In the genomic region with DNA sequence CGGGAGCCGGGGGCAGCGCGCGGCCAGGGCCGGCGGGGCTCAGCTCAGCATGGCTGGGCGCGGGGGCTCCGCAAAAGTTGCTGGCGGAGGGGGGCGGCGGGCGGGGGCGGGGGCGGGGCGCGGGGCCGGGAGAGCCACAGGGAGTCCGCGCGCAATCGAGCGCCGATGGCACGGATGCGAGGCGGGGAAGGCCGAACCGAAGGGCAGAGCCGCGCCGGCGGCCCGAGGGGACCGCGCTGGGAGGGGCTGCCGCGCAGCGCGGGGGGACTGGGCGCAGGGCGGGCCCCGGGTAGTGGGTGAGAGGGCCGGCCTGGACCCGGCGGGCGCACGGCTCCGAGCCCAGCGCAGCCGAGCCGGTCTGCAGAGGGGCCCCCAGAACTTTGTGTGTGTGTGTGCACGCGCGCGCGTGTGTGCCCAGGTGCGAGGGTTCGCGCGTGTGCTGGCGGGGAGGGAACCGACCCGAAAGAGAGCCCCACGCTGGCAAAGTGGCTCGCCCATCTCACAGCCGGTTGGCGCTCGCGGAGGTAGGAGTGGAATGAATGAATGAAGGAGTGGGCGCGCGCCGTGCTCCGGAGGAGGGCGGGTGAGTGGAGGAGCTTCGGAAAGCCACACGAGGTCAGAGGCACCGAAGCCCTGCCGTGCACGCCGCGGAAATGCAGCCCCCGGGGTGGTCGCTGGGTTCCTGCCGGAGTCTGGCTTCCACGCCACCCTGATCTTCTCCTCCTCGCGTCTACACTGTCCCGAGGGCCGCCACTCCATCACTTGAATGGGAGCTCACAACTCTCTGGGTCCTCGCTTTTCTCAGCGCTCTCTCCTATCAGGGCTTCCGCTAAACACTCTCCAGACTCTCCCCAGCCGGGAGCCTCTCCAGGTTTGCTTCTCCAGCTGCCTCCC, we compare ENCODE assay signal across 8 cellular contexts. TPM values are rescaled to one million over a fixed set of nuclear protein-coding genes. Genes with fewer than 3 reads are reported as not detected.
A peak's percentile ranks its signal among the peaks of the same experiment; 100 is the strongest.
DNase-seq lines count a peak whose midpoint lies in the region; ATAC-seq, FAIRE-seq and TF ChIP-seq lines count a peak whose summit lies in the region.

A gene (minus strand): TSS at position 51 of the 894 bp plus-strand sequence. CDS start 375 bp downstream, outside the sequence.

- no peaks in the 10 kb centered on the region for H3K9me3 ChIP-seq in HepG2 (ENCODE audit: low read length)

- no peaks in the 10 kb centered on the region; a peak in 1 of 5 replicates for H3K27me3 ChIP-seq in HepG2 (ENCODE audit: control insufficient read depth in 1 of 2, insufficient read depth in 2 of 2, low read length in 2 of 2)

- DNase-seq in A172 (ENCODE audit: low spot score): peak; percentile 26
- DNase-seq in NCI-H345 (lab: John Stamatoyannopoulos, UW): peak; percentile 83
- peak; percentile 46 to 56 for DNase-seq in activated CD4-positive, alpha-beta T cell treated with anti-CD3 and anti-CD28 coated beads, Interleukin-2, amount 50 U/mL, for 24 hours (ENCODE audit: low read depth in 1 of 2, low spot score in 1 of 2)
- DNase-seq in dermis blood vessel endothelial cell: peak; percentile 76
- peak; percentile 56 for DNase-seq in HepG2 (ENCODE audit: low spot score)
- DNase-seq in stimulated activated CD4-positive, alpha-beta T cell treated with anti-CD3 and anti-CD28 coated beads, Interleukin-2, amount 100 ng/mL, for 48 hours: peak; percentile 59 to 62

- peaks cover 6% of the 10 kb centered on the region; the same call in 1 of the 2 replicates for H4K20me1 ChIP-seq in HepG2 (ENCODE audit: insufficient read depth, low read length)

- intact Hi-C loops in HepG2 (cut with micrococcal nuclease; ENCODE audit: unreplicated experiment): loop anchor here (2.0 kb wide), 1 partner anchor 65 kb away; no protein-coding TSS in a partner anchor

- no peak for TF ChIP-seq CTCF in HepG2 (CRISPR knock-in tag; IDR thresholded peaks at IDR 0.05)

- TF ChIP-seq POLR2A in HepG2 (IDR thresholded peaks at IDR 0.05; ENCODE audit: insufficient read depth in 1 of 2, low read depth in 2 of 2, low read length in 2 of 2): peak; percentile 30 to 51; a peak in 2 of 4 replicates

- POLR2A ChIA-PET in HepG2 (lab: Yijun Ruan, JAX): interaction anchor here (0.6 kb wide), 1 partner anchor 131 kb away, joined by 3 read pairs; no protein-coding TSS in a partner anchor

- H2AFZ ChIP-seq in HepG2 (ENCODE audit: low read length): no peak within 1 kb of the TSS

- WGBS in HepG2 (ENCODE audit: low lambda C conversion rate): 6% methylated on average over 16 of the region's 96 CpGs

- peaks cover 67% of the 10 kb centered on the region for H3K4me1 ChIP-seq in HepG2 (ENCODE audit: insufficient read depth, low read length)

- H3K9ac ChIP-seq in HepG2 (ENCODE audit: insufficient read depth, low read depth, low read length): peak within 1 kb of the TSS; percentile 95

- peak; percentile 34 for FAIRE-seq in HepG2 (lab: Jason Lieb, UNC)

- CTCF ChIA-PET in HepG2 (lab: Yijun Ruan, JAX; ENCODE audit: low intra/inter-chr PET ratio, low total read pairs): interaction anchor here (1.1 kb wide), 1 partner anchor 132 kb away, joined by 3 read pairs; no protein-coding TSS in a partner anchor

- H3K36me3 ChIP-seq in HepG2 (replicated peaks in 1 of 2; ENCODE audit: control insufficient read depth in 1 of 2, insufficient read depth in 2 of 2, low read length in 2 of 2): peaks cover 3 to 5% of the 10 kb centered on the region in 2 experiments; a peak in 4 of 5 replicates

- peak within 1 kb of the TSS; percentile 86 to 94 (median 86) for H3K4me3 ChIP-seq in HepG2 (replicated peaks in 1 of 3; ENCODE audit: insufficient read depth in 1 of 3, low read depth in 2 of 3, low read length in 3 of 3)

- H3K4me2 ChIP-seq in HepG2 (ENCODE audit: low read depth, low read length): peak within 1 kb of the TSS; percentile 85

- no TSS peak for BruUV-seq in HepG2 (replicated peaks; lab: Mats Ljungman, UMichigan)

- TF ChIP-seq RAD21 in HepG2 (CRISPR knock-in tag; IDR thresholded peaks at IDR 0.05): 0 out of 2 replicates have a peak, but pooled peaks have one; percentile 11

- H3K27ac ChIP-seq in HepG2 (ENCODE audit: extremely low read length, insufficient read depth, low read length): peak within 1 kb of the TSS; percentile 92

- in situ Hi-C loops in HepG2 (cut with HindIII; ENCODE audit: extremely low pct_ligation_motif_present, low pct_unique_long_range_greater_than_20kb): loop anchor here (5.0 to 10.0 kb wide), 2 partner anchors 133 to 224 kb away; no protein-coding TSS in a partner anchor

- ATAC-seq in GM18511 (IDR thresholded peaks at IDR 0.05; ENCODE audit: unreplicated experiment): peak; percentile 64
- peak; percentile 67 for ATAC-seq in HG03045 (IDR thresholded peaks at IDR 0.05; ENCODE audit: unreplicated experiment)
- peak; percentile 88 for ATAC-seq in HepG2

- no peak for TF ChIP-seq EP300 in HepG2 (IDR thresholded peaks at IDR 0.05; ENCODE audit: low read depth in 2 of 2, low read length in 2 of 2)
- no peak; the same call in 1 of the 2 replicates for TF ChIP-seq EP300 in HepG2 (CRISPR knock-in tag; IDR thresholded peaks at IDR 0.05; ENCODE audit: borderline replicate concordance)

- H3K79me2 ChIP-seq in HepG2 (ENCODE audit: insufficient read depth, low read length): peaks cover 40% of the 10 kb centered on the region

TF ChIP-seq in HepG2, 621 proteins besides CTCF, POLR2A, EP300 and RAD21 (continues in another document):
- TF ChIP-seq PHF8 (CRISPR knock-in tag; IDR thresholded peaks at IDR 0.05) (peak; percentile 54), ZBTB38 (CRISPR knock-in tag; IDR thresholded peaks at IDR 0.05) (peak; percentile 65; the same call in 1 of the 2 replicates), HNRNPL (IDR thresholded peaks at IDR 0.05; ENCODE audit: low read depth, low read length) (peak; percentile 61; the same call in 1 of the 2 replicates)
- TF ChIP-seq, protein P1, sequence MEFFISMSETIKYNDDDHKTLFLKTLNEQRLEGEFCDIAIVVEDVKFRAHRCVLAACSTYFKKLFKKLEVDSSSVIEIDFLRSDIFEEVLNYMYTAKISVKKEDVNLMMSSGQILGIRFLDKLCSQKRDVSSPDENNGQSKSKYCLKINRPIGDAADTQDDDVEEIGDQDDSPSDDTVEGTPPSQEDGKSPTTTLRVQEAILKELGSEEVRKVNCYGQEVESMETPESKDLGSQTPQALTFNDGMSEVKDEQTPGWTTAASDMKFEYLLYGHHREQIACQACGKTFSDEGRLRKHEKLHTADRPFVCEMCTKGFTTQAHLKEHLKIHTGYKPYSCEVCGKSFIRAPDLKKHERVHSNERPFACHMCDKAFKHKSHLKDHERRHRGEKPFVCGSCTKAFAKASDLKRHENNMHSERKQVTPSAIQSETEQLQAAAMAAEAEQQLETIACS (CRISPR knock-in tag; IDR thresholded peaks at IDR 0.05): peak; percentile 78; the same call in 1 of the 2 replicates
- TF ChIP-seq, protein P2, sequence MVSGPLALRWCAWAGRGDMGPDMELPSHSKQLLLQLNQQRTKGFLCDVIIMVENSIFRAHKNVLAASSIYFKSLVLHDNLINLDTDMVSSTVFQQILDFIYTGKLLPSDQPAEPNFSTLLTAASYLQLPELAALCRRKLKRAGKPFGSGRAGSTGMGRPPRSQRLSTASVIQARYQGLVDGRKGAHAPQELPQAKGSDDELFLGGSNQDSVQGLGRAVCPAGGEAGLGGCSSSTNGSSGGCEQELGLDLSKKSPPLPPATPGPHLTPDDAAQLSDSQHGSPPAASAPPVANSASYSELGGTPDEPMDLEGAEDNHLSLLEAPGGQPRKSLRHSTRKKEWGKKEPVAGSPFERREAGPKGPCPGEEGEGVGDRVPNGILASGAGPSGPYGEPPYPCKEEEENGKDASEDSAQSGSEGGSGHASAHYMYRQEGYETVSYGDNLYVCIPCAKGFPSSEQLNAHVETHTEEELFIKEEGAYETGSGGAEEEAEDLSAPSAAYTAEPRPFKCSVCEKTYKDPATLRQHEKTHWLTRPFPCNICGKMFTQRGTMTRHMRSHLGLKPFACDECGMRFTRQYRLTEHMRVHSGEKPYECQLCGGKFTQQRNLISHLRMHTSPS (CRISPR knock-in tag; IDR thresholded peaks at IDR 0.05; ENCODE audit: low read depth): no peak

RNA-seq across cellular contexts. Expression of the gene that starts here (rescaled TPM):
- 3.6 and 4.0 TPM in 2 replicates for total RNA-seq in A172 (2014; rRNA removed; shearing (Covaris generic))
- total RNA-seq in dermis blood vessel endothelial cell (11.6 and 26.7 TPM in 2 replicates), HepG2 (2016; rRNA removed; fragmentation: Illumina TruSeq; extraction: Trizol) (14.4 and 25.9 TPM in 2 replicates)
- 38.1 and 38.4 TPM in 2 replicates for total RNA-seq in HepG2 (2016; cell fraction: cytosol; rRNA removed; fragmentation: Illumina TruSeq; extraction: Trizol; ENCODE audit: low read depth)
- 13.8 and 20.2 TPM in 2 replicates for total RNA-seq in HepG2 (2016; cell fraction: insoluble cytoplasmic fraction; rRNA removed; fragmentation: Illumina TruSeq; extraction: Trizol)
- total RNA-seq in HepG2 (2016; cell fraction: membrane; rRNA removed; fragmentation: Illumina TruSeq; extraction: Trizol): 26.7 and 27.9 TPM in 2 replicates
- total RNA-seq in HepG2 (2016; cell fraction: nucleus; rRNA removed; fragmentation: Illumina TruSeq; extraction: Trizol): 19.7 and 24.5 TPM in 2 replicates
- 17.0 and 20.2 TPM in 2 replicates for polyA plus RNA-seq in HepG2 (2011; rRNA removed)
- 11.5 and 11.7 TPM in 2 replicates for polyA plus RNA-seq in HepG2 (2011; cell fraction: cytosol; rRNA removed)
- 34.6 and 39.9 TPM in 2 replicates for polyA plus RNA-seq in HepG2 (2011; cell fraction: nucleus; rRNA removed)
- polyA plus RNA-seq in HepG2 (2012): 18.0 and 18.2 TPM in 2 replicates
- polyA plus RNA-seq in HepG2 (2016; cell fraction: cytosol; fragmentation: Illumina TruSeq; extraction: Trizol; ENCODE audit: low read depth): 2.4 and 2.9 TPM in 2 replicates
- polyA plus RNA-seq in HepG2 (2016; cell fraction: insoluble cytoplasmic fraction; fragmentation: Illumina TruSeq; extraction: Trizol; ENCODE audit: low read depth): 15.0 and 20.1 TPM in 2 replicates
- 5.5 and 6.5 TPM in 2 replicates for polyA plus RNA-seq in HepG2 (2016; cell fraction: membrane; fragmentation: Illumina TruSeq; extraction: Trizol; ENCODE audit: low read depth)
- 17.7 and 18.3 TPM in 2 replicates for polyA plus RNA-seq in HepG2 (2016; cell fraction: nucleus; fragmentation: Illumina TruSeq; extraction: Trizol; ENCODE audit: insufficient read depth, low read depth)
- 10.5 and 48.8 TPM in 2 replicates for polyA minus RNA-seq in HepG2 (2011; rRNA and poly(A)+ RNA removed; ENCODE audit: low replicate concordance)
- polyA minus RNA-seq in HepG2 (2011; cell fraction: cytosol; rRNA and poly(A)+ RNA removed): 29.2 and 34.4 TPM in 2 replicates
- 29.6 and 32.6 TPM in 2 replicates for polyA minus RNA-seq in HepG2 (2011; cell fraction: nucleus; rRNA and poly(A)+ RNA removed)

Comparison
In these comparisons a context has a peak if more than half of its experiments do, and no peak if none do; other contexts are left out.
1. Peak in every context shown above with its lines: DNase-seq, ATAC-seq, H3K4me3 ChIP-seq and H3K27ac ChIP-seq.
2. DNase-seq: peak in every context shown above with its lines; median percentile 83 in NCI-H345; 76 in dermis blood vessel endothelial cell; 60 in stimulated activated CD4-positive, alpha-beta T cell treated with anti-CD3 and anti-CD28 coated beads, Interleukin-2, amount 100 ng/mL, for 48 hours; 56 in HepG2; 51 in activated CD4-positive, alpha-beta T cell treated with anti-CD3 and anti-CD28 coated beads, Interleukin-2, amount 50 U/mL, for 24 hours; 26 in A172.